Comparison of ENCODE assay signal across 8 cellular contexts in genomic region chr7:2353113-2353512, GRCh38. TPM values are rescaled to one million over a fixed set of nuclear protein-coding genes. Genes with fewer than 3 reads are reported as not detected.
A peak's percentile ranks its signal among the peaks of the same experiment; 100 is the strongest.
DNase-seq lines count a peak whose midpoint lies in the region; ATAC-seq and TF ChIP-seq lines count a peak whose summit lies in the region.

No MANE protein-coding gene starts in this region.

- peaks cover 7% of the 10 kb centered on the region for H3F3A ChIP-seq in MM.1S (ENCODE audit: insufficient read depth, low read length)

- H3K9ac ChIP-seq in MM.1S (ENCODE audit: low read length): no peak overlapping the region

- WGBS in ectodermal cell, 2 experiments: 92 to 93% methylated on average over 11 of the region's 11 CpGs
- 98% methylated on average over 11 of the region's 11 CpGs for WGBS in tibial nerve, 2 donors

- peak overlapping the region; percentile 100 for H3K27ac Mint-ChIP-seq in CD4-positive, alpha-beta T cell
- H3K27ac Mint-ChIP-seq in neural crest cell (ENCODE audit: unreplicated experiment): no peak overlapping the region

- TF ChIP-seq POLR2A in tibial nerve (IDR thresholded peaks at IDR 0.05): no peak

- H3K4me3 Mint-ChIP-seq in CD4-positive, alpha-beta T cell: peak overlapping the region; percentile 91
- peak overlapping the region; percentile 100 for H3K4me3 Mint-ChIP-seq in neural crest cell

- H3K9me2 ChIP-seq in MM.1S (replicated peaks; ENCODE audit: insufficient read depth, low read length): no peaks in the 10 kb centered on the region

- H2AFZ ChIP-seq in MM.1S (ENCODE audit: low read length): peak overlapping the region; percentile 94; the same call in 1 of the 2 replicates

- no peak for ATAC-seq in CD4-positive, alpha-beta T cell (ENCODE audit: poor library complexity)
- ATAC-seq in HG03139 (IDR thresholded peaks at IDR 0.05; ENCODE audit: unreplicated experiment): no peak

- no peak overlapping the region for H3K4me3 ChIP-seq in MM.1S (ENCODE audit: low read length)
- H3K4me3 ChIP-seq in ectodermal cell (ENCODE audit: insufficient read depth, low read depth, low read length): peak overlapping the region; percentile 94
- H3K4me3 ChIP-seq in tibial nerve: peak overlapping the region in 2 of 4 donors; percentile 96 to 99

- H3K4me1 Mint-ChIP-seq in CD4-positive, alpha-beta T cell (ENCODE audit: low read depth): peaks cover 32% of the 10 kb centered on the region
- H3K4me1 Mint-ChIP-seq in neural crest cell: peaks cover 21% of the 10 kb centered on the region

- H3K27ac ChIP-seq in CD4-positive, alpha-beta T cell (ENCODE audit: low read depth, low read length): no peak overlapping the region
- H3K27ac ChIP-seq in MM.1S (ENCODE audit: low read length) (no peak overlapping the region), ectodermal cell (ENCODE audit: insufficient read depth, low read depth, low read length, poor library complexity, severe bottlenecking) (no peak overlapping the region), tibial nerve (no peak overlapping the region)

- peaks cover 17% of the 10 kb centered on the region for H4K20me1 ChIP-seq in MM.1S (ENCODE audit: insufficient read depth, low read length)

- H3K9me3 Mint-ChIP-seq in CD4-positive, alpha-beta T cell: no peaks in the 10 kb centered on the region
- no peaks in the 10 kb centered on the region for H3K9me3 Mint-ChIP-seq in neural crest cell

- POLR2A ChIA-PET in CD4-positive, alpha-beta T cell (lab: Charles Lee): interaction anchor here (0.9 to 2.1 kb wide), 7 partner anchors 12 to 428 kb away, joined by 4 to 27 read pairs (median 8); partner anchors contain the start of gene TTYH3

- H3K79me2 ChIP-seq in MM.1S (ENCODE audit: low read length): peaks cover 32% of the 10 kb centered on the region

- TF ChIP-seq EP300 in tibial nerve (IDR thresholded peaks at IDR 0.05): no peak

- H3K4me1 ChIP-seq in MM.1S (ENCODE audit: low read length) (peaks cover 13% of the 10 kb centered on the region), ectodermal cell (ENCODE audit: control insufficient read depth, insufficient read depth, low read length) (peaks cover 6% of the 10 kb centered on the region), tibial nerve (peaks cover 0 to 39% (median 27%) of the 10 kb centered on the region in 4 donors)

- no peaks in the 10 kb centered on the region for H3K27me3 ChIP-seq in CD4-positive, alpha-beta T cell (ENCODE audit: control insufficient read depth, insufficient read depth, low read length)
- H3K27me3 ChIP-seq in MM.1S (replicated peaks; ENCODE audit: insufficient read depth, low read length): no peaks in the 10 kb centered on the region
- no peaks in the 10 kb centered on the region for H3K27me3 ChIP-seq in ectodermal cell (ENCODE audit: control insufficient read depth, insufficient read depth, low read length, poor library complexity, severe bottlenecking)
- no peaks in the 10 kb centered on the region for H3K27me3 ChIP-seq in tibial nerve

- CTCF ChIA-PET in CD4-positive, alpha-beta T cell (lab: Charles Lee): no interaction called here

- H3K9me3 ChIP-seq in CD4-positive, alpha-beta T cell (ENCODE audit: control insufficient read depth, low read length): no peaks in the 10 kb centered on the region
- H3K9me3 ChIP-seq in MM.1S (replicated peaks; ENCODE audit: insufficient read depth, low read length) (no peaks in the 10 kb centered on the region), ectodermal cell (ENCODE audit: control insufficient read depth, low read length) (no peaks in the 10 kb centered on the region), tibial nerve (no peaks in the 10 kb centered on the region)

- TF ChIP-seq CTCF in CD4-positive, alpha-beta T cell (IDR thresholded peaks at IDR 0.05): no peak
- no peak for TF ChIP-seq CTCF in MM.1S (IDR thresholded peaks at IDR 0.05; ENCODE audit: low read length)
- TF ChIP-seq CTCF in neural crest cell (conservative IDR thresholded peaks at IDR 0.05): no peak
- no peak for TF ChIP-seq CTCF in tibial nerve (IDR thresholded peaks at IDR 0.05)

- H3K27me3 Mint-ChIP-seq in CD4-positive, alpha-beta T cell: no peaks in the 10 kb centered on the region
- no peaks in the 10 kb centered on the region for H3K27me3 Mint-ChIP-seq in neural crest cell (ENCODE audit: low read depth)

- H3K36me3 Mint-ChIP-seq in CD4-positive, alpha-beta T cell (ENCODE audit: low read depth): peaks cover 22% of the 10 kb centered on the region
- peaks cover 4% of the 10 kb centered on the region for H3K36me3 Mint-ChIP-seq in neural crest cell (ENCODE audit: low read depth)

- intact Hi-C loops in CD4-positive, alpha-beta T cell (cut with DNase I, micrococcal nuclease): loop anchor here in 1 of 2 experiments (5.0 kb wide), 1 partner anchor 204 kb away; the partner anchor contains the start of genes BRAT1 and IQCE

- no peak for DNase-seq in CD4-positive, alpha-beta T cell
- DNase-seq in MM.1S (no peak), neural crest cell (ENCODE audit: low read depth, low spot score) (no peak), DMS153 (lab: John Stamatoyannopoulos, UW) (no peak), tibial nerve (ENCODE audit: low spot score in 2 of 2) (no peak), NCI-H1092 (lab: John Stamatoyannopoulos, UW) (no peak)

- H3K4me2 ChIP-seq in MM.1S (ENCODE audit: low read depth, low read length): peak overlapping the region; percentile 75; the same call in 1 of the 2 replicates

- H3K36me3 ChIP-seq in MM.1S (replicated peaks; ENCODE audit: insufficient read depth, low read length): 0 out of 2 replicates have a peak, but pooled peaks cover 6% of the 10 kb centered on the region
- no peaks in the 10 kb centered on the region for H3K36me3 ChIP-seq in ectodermal cell (ENCODE audit: control insufficient read depth, insufficient read depth, low read length)
- no peaks in the 10 kb centered on the region for H3K36me3 ChIP-seq in tibial nerve

RNA-seq across cellular contexts. Expression of gene EIF3B, which starts 1.5 kb away (rescaled TPM):
- 100 to 1,000 TPM; 166 to 167 TPM for total RNA-seq in CD4-positive, alpha-beta T cell
- 209 TPM for polyA plus RNA-seq in ectodermal cell (2013, experiment 1 of 4)
- 213 TPM for polyA plus RNA-seq in ectodermal cell (2013, experiment 2 of 4)
- polyA plus RNA-seq in ectodermal cell (2013, experiment 3 of 4): 143 TPM
- polyA plus RNA-seq in ectodermal cell (2013, experiment 4 of 4): 145 TPM
- total RNA-seq in neural crest cell (218 and 224 TPM in 2 replicates), tibial nerve (100 to 1,000 TPM; 124 to 232 (median 147) TPM)

RNA-seq across cellular contexts. Expression of gene SNX8, which starts 38.9 kb away (rescaled TPM):
- total RNA-seq in CD4-positive, alpha-beta T cell: 1 to 10 TPM; 4.2 to 4.5 TPM
- 43.7 TPM for polyA plus RNA-seq in ectodermal cell (2013, experiment 1 of 4)
- polyA plus RNA-seq in ectodermal cell (2013, experiment 2 of 4): 46.1 TPM
- polyA plus RNA-seq in ectodermal cell (2013, experiment 3 of 4): 21.1 TPM
- 26.1 TPM for polyA plus RNA-seq in ectodermal cell (2013, experiment 4 of 4)
- total RNA-seq in neural crest cell: 30.4 and 31.8 TPM in 2 replicates
- 10 to 100 TPM in 3 of 4 donors, 1 to 10 TPM in 1; 8.6 to 39.6 (median 18.9) TPM for total RNA-seq in tibial nerve

RNA-seq across cellular contexts. Expression of gene CHST12, which starts 50.3 kb away (rescaled TPM):
- 1 to 10 TPM; 6.6 to 8.6 TPM for total RNA-seq in CD4-positive, alpha-beta T cell
- polyA plus RNA-seq in ectodermal cell (2013, experiment 1 of 4): 15.0 TPM
- 14.4 TPM for polyA plus RNA-seq in ectodermal cell (2013, experiment 2 of 4)
- 10.8 TPM for polyA plus RNA-seq in ectodermal cell (2013, experiment 3 of 4)
- polyA plus RNA-seq in ectodermal cell (2013, experiment 4 of 4): 11.8 TPM
- 13.5 and 15.0 TPM in 2 replicates for total RNA-seq in neural crest cell
- 10 to 100 TPM; 21.0 to 29.9 (median 29.3) TPM for total RNA-seq in tibial nerve
